In the genomic region with DNA sequence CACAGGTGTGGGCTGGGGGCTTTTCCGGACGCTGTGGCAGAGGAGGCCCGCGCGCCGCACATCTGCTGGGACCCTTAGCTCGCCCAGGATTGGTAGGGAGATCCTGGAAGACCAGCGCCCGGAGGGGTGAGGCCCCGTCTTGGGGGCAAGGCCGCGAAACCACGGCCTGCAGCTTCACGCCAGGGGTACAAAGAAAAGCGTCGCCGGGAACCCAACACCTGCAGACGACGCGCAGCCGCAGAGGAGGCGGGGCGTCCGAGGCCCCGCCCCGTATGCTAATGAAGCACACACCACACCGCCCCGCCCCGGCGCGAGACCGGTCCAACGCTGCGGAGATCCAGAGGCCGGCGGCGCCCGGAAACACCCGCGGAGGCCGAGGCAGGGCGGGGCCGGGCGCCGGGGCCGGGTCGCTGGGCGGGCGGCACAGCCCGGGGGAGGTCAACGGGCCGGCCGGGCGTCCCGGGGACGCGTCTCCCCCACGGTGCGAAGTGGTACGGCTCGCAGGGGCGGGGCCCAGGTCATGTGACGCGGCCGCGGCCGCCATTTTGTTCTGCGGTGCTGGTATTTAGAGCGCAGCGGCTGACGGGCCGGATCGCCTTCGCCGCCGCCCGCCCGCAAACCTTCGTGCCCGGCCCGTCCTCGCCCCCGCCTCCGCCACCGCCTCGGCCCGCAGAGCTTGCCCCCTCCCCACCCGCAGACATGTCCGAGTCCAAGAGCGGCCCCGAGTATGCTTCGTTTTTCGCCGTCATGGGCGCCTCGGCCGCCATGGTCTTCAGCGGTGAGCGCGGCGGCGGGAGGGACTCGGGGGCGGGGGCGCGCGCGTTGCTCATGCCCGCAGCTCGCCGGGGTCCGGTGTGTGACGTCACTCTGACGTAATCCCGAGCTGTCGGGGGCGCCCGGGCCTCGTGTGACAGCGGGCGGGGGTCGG, we compare ENCODE assay signal across 1 cellular context.
TF ChIP-seq lines count a peak whose summit lies in the region.

TSS of gene ATP6V0C (plus strand) at position 548 of the 928 bp plus-strand sequence. CDS start at position 700, 152 bp downstream.

TF ChIP-seq in HEK293, 187 proteins besides CTCF, POLR2A, EP300 and RAD21 (continued from another document and continues in another):
- TF ChIP-seq, protein P1, sequence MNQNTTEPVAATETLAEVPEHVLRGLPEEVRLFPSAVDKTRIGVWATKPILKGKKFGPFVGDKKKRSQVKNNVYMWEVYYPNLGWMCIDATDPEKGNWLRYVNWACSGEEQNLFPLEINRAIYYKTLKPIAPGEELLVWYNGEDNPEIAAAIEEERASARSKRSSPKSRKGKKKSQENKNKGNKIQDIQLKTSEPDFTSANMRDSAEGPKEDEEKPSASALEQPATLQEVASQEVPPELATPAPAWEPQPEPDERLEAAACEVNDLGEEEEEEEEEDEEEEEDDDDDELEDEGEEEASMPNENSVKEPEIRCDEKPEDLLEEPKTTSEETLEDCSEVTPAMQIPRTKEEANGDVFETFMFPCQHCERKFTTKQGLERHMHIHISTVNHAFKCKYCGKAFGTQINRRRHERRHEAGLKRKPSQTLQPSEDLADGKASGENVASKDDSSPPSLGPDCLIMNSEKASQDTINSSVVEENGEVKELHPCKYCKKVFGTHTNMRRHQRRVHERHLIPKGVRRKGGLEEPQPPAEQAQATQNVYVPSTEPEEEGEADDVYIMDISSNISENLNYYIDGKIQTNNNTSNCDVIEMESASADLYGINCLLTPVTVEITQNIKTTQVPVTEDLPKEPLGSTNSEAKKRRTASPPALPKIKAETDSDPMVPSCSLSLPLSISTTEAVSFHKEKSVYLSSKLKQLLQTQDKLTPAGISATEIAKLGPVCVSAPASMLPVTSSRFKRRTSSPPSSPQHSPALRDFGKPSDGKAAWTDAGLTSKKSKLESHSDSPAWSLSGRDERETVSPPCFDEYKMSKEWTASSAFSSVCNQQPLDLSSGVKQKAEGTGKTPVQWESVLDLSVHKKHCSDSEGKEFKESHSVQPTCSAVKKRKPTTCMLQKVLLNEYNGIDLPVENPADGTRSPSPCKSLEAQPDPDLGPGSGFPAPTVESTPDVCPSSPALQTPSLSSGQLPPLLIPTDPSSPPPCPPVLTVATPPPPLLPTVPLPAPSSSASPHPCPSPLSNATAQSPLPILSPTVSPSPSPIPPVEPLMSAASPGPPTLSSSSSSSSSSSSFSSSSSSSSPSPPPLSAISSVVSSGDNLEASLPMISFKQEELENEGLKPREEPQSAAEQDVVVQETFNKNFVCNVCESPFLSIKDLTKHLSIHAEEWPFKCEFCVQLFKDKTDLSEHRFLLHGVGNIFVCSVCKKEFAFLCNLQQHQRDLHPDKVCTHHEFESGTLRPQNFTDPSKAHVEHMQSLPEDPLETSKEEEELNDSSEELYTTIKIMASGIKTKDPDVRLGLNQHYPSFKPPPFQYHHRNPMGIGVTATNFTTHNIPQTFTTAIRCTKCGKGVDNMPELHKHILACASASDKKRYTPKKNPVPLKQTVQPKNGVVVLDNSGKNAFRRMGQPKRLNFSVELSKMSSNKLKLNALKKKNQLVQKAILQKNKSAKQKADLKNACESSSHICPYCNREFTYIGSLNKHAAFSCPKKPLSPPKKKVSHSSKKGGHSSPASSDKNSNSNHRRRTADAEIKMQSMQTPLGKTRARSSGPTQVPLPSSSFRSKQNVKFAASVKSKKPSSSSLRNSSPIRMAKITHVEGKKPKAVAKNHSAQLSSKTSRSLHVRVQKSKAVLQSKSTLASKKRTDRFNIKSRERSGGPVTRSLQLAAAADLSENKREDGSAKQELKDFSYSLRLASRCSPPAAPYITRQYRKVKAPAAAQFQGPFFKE (tag by site-specific recombination; IDR thresholded peaks at IDR 0.05; ENCODE audit: borderline replicate concordance): no peak
- TF ChIP-seq, protein P2, sequence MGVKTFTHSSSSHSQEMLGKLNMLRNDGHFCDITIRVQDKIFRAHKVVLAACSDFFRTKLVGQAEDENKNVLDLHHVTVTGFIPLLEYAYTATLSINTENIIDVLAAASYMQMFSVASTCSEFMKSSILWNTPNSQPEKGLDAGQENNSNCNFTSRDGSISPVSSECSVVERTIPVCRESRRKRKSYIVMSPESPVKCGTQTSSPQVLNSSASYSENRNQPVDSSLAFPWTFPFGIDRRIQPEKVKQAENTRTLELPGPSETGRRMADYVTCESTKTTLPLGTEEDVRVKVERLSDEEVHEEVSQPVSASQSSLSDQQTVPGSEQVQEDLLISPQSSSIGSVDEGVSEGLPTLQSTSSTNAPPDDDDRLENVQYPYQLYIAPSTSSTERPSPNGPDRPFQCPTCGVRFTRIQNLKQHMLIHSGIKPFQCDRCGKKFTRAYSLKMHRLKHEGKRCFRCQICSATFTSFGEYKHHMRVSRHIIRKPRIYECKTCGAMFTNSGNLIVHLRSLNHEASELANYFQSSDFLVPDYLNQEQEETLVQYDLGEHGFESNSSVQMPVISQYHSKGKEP (tag by site-specific recombination; IDR thresholded peaks at IDR 0.05): no peak; the same call in 1 of the 2 replicates
- TF ChIP-seq ZNF544 (tag by site-specific recombination; IDR thresholded peaks at IDR 0.05): no peak
- TF ChIP-seq ZNF155 (tag by site-specific recombination; IDR thresholded peaks at IDR 0.05): no peak
- TF ChIP-seq, protein P3, sequence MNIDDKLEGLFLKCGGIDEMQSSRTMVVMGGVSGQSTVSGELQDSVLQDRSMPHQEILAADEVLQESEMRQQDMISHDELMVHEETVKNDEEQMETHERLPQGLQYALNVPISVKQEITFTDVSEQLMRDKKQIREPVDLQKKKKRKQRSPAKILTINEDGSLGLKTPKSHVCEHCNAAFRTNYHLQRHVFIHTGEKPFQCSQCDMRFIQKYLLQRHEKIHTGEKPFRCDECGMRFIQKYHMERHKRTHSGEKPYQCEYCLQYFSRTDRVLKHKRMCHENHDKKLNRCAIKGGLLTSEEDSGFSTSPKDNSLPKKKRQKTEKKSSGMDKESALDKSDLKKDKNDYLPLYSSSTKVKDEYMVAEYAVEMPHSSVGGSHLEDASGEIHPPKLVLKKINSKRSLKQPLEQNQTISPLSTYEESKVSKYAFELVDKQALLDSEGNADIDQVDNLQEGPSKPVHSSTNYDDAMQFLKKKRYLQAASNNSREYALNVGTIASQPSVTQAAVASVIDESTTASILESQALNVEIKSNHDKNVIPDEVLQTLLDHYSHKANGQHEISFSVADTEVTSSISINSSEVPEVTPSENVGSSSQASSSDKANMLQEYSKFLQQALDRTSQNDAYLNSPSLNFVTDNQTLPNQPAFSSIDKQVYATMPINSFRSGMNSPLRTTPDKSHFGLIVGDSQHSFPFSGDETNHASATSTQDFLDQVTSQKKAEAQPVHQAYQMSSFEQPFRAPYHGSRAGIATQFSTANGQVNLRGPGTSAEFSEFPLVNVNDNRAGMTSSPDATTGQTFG (tag by site-specific recombination; IDR thresholded peaks at IDR 0.05; ENCODE audit: borderline replicate concordance): 0 out of 2 replicates have a peak, but pooled peaks have one; percentile 39
- TF ChIP-seq ZNF366 (tag by site-specific recombination; conservative IDR thresholded peaks at IDR 0.05): no peak
- TF ChIP-seq ZNF302 (tag by site-specific recombination; IDR thresholded peaks at IDR 0.05; ENCODE audit: low read depth): no peak
- TF ChIP-seq, protein P4, sequence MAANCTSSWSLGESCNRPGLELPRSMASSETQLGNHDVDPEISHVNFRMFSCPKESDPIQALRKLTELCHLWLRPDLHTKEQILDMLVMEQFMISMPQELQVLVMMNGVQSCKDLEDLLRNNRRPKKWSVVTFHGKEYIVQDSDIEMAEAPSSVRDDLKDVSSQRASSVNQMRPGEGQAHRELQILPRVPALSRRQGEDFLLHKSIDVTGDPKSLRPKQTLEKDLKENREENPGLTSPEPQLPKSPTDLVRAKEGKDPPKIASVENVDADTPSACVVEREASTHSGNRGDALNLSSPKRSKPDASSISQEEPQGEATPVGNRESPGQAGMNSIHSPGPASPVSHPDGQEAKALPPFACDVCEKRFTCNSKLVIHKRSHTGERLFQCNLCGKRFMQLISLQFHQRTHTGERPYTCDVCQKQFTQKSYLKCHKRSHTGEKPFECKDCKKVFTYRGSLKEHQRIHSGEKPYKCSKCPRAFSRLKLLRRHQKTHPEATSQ (tag by site-specific recombination; IDR thresholded peaks at IDR 0.05): 0 out of 2 replicates have a peak, but pooled peaks have one; percentile 49
- TF ChIP-seq ZNF169 (tag by site-specific recombination; IDR thresholded peaks at IDR 0.05): peak; percentile 68; the same call in 1 of the 2 replicates
- TF ChIP-seq ZNF621 (tag by site-specific recombination; IDR thresholded peaks at IDR 0.05): no peak
- TF ChIP-seq ZNF112 (tag by site-specific recombination; IDR thresholded peaks at IDR 0.05): no peak
- TF ChIP-seq ZBTB48 (tag by site-specific recombination; IDR thresholded peaks at IDR 0.05): peak; percentile 42; the same call in 1 of the 2 replicates
- no peak for TF ChIP-seq ZNF350 (tag by site-specific recombination; IDR thresholded peaks at IDR 0.05)
- 0 out of 2 replicates have a peak, but pooled peaks have one; percentile 17 for TF ChIP-seq ZNF121 (tag by site-specific recombination; IDR thresholded peaks at IDR 0.05)
- no peak for TF ChIP-seq ZNF549 (tag by site-specific recombination; IDR thresholded peaks at IDR 0.05)
- TF ChIP-seq ZEB2 (tag by site-specific recombination; IDR thresholded peaks at IDR 0.05): peak; percentile 47
- 0 out of 2 replicates have a peak, but pooled peaks have one; percentile 29 for TF ChIP-seq ZNF2 (tag by site-specific recombination; IDR thresholded peaks at IDR 0.05)
- peak; percentile 98 for TF ChIP-seq ZNF629 (tag by site-specific recombination; IDR thresholded peaks at IDR 0.05)
- no peak for TF ChIP-seq ZNF560 (tag by site-specific recombination; IDR thresholded peaks at IDR 0.05; ENCODE audit: borderline replicate concordance)
- peak; percentile 29 for TF ChIP-seq ZXDB (tag by site-specific recombination; IDR thresholded peaks at IDR 0.05)
- no peak for TF ChIP-seq TRIM28 (IDR thresholded peaks at IDR 0.05; ENCODE audit: borderline replicate concordance, low read length)
- no peak for TF ChIP-seq ZNF514 (tag by site-specific recombination; IDR thresholded peaks at IDR 0.05)
- TF ChIP-seq INSM2 (tag by site-specific recombination; IDR thresholded peaks at IDR 0.05): no peak
- peak; percentile 84 for TF ChIP-seq ZBTB8A (tag by site-specific recombination; IDR thresholded peaks at IDR 0.05)
- TF ChIP-seq ZNF274 (IDR thresholded peaks at IDR 0.05; ENCODE audit: low read length): no peak
- TF ChIP-seq ZNF274 (tag by site-specific recombination; IDR thresholded peaks at IDR 0.05; ENCODE audit: borderline replicate concordance): no peak
- TF ChIP-seq SALL2 (tag by site-specific recombination; IDR thresholded peaks at IDR 0.05; ENCODE audit: borderline replicate concordance): no peak
- TF ChIP-seq, protein P5, sequence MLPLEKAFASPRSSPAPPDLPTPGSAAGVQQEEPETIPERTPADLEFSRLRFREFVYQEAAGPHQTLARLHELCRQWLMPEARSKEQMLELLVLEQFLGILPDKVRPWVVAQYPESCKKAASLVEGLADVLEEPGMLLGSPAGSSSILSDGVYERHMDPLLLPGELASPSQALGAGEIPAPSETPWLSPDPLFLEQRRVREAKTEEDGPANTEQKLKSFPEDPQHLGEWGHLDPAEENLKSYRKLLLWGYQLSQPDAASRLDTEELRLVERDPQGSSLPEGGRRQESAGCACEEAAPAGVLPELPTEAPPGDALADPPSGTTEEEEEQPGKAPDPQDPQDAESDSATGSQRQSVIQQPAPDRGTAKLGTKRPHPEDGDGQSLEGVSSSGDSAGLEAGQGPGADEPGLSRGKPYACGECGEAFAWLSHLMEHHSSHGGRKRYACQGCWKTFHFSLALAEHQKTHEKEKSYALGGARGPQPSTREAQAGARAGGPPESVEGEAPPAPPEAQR (tag by site-specific recombination; IDR thresholded peaks at IDR 0.05): no peak
- TF ChIP-seq ZNF837 (tag by site-specific recombination; IDR thresholded peaks at IDR 0.05): no peak
- no peak for TF ChIP-seq ZNF707 (tag by site-specific recombination; IDR thresholded peaks at IDR 0.05)
- TF ChIP-seq ZNF830 (tag by site-specific recombination; IDR thresholded peaks at IDR 0.05; ENCODE audit: low read depth): no peak
- no peak for TF ChIP-seq ZNF426 (tag by site-specific recombination; IDR thresholded peaks at IDR 0.05)
- no peak; the same call in 1 of the 2 replicates for TF ChIP-seq ZNF501 (tag by site-specific recombination; IDR thresholded peaks at IDR 0.05)
- TF ChIP-seq KLF9 (tag by site-specific recombination; IDR thresholded peaks at IDR 0.05; ENCODE audit: low read depth): peak; percentile 74
- TF ChIP-seq ZNF423 (tag by site-specific recombination; IDR thresholded peaks at IDR 0.05): no peak
- no peak for TF ChIP-seq ZNF239 (tag by site-specific recombination; IDR thresholded peaks at IDR 0.05)
- TF ChIP-seq, protein P6, sequence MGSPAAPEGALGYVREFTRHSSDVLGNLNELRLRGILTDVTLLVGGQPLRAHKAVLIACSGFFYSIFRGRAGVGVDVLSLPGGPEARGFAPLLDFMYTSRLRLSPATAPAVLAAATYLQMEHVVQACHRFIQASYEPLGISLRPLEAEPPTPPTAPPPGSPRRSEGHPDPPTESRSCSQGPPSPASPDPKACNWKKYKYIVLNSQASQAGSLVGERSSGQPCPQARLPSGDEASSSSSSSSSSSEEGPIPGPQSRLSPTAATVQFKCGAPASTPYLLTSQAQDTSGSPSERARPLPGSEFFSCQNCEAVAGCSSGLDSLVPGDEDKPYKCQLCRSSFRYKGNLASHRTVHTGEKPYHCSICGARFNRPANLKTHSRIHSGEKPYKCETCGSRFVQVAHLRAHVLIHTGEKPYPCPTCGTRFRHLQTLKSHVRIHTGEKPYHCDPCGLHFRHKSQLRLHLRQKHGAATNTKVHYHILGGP (tag by site-specific recombination; IDR thresholded peaks at IDR 0.05): no peak
- no peak for TF ChIP-seq MYNN (tag by site-specific recombination; IDR thresholded peaks at IDR 0.05; ENCODE audit: borderline replicate concordance)
- 0 out of 2 replicates have a peak, but pooled peaks have one; percentile 7 for TF ChIP-seq ZSCAN30 (tag by site-specific recombination; IDR thresholded peaks at IDR 0.05)
- TF ChIP-seq ZNF37A (tag by site-specific recombination; IDR thresholded peaks at IDR 0.05): no peak
- TF ChIP-seq, protein P7, sequence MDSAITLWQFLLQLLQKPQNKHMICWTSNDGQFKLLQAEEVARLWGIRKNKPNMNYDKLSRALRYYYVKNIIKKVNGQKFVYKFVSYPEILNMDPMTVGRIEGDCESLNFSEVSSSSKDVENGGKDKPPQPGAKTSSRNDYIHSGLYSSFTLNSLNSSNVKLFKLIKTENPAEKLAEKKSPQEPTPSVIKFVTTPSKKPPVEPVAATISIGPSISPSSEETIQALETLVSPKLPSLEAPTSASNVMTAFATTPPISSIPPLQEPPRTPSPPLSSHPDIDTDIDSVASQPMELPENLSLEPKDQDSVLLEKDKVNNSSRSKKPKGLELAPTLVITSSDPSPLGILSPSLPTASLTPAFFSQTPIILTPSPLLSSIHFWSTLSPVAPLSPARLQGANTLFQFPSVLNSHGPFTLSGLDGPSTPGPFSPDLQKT (IDR thresholded peaks at IDR 0.05; ENCODE audit: borderline replicate concordance, low read depth, low read length): no peak
- TF ChIP-seq ZNF311 (tag by site-specific recombination; IDR thresholded peaks at IDR 0.05; ENCODE audit: borderline replicate concordance): no peak
